In genomic region chr20:57126481-57127092, GRCh38 we compare ENCODE assay signal across 18 cellular contexts.
A peak's percentile ranks its signal among the peaks of the same experiment; 100 is the strongest.
DNase-seq lines count a peak whose midpoint lies in the region; ATAC-seq and TF ChIP-seq lines count a peak whose summit lies in the region.
"Had no signal": no experiment of that assay in that cellular context is flagged by ENCODE, and none has a peak within 500 bp of the region (broad histone marks: within the 10 kb centered on the region; RNA-seq: fewer than 3 reads in every experiment).

No MANE protein-coding gene starts in this region.

- TF ChIP-seq CTCF in GM23338 (conservative IDR thresholded peaks at IDR 0.05; ENCODE audit: low read depth in 2 of 2) = no peak

- WGBS in mesenchymal stem cell = 61% methylated on average over 16 of the region's 17 CpGs

- H2BK5ac ChIP-seq in mesenchymal stem cell (ENCODE audit: low read depth, low read length, poor library complexity, severe bottlenecking) = no peak overlapping the region

- H3K9me3 Mint-ChIP-seq in GM23338 = peaks cover 2% of the 10 kb centered on the region
- H3K9me3 Mint-ChIP-seq: CD14-positive monocyte had no signal

- H3K4me1 Mint-ChIP-seq in GM23338 = peaks cover 19% of the 10 kb centered on the region
- H3K4me1 Mint-ChIP-seq: CD14-positive monocyte had no signal

- no peaks in the 10 kb centered on the region for H3K9me3 ChIP-seq in BLaER1 treated with 17β-estradiol and CSF1 and Interleukin-3, amounts not matched to agents 10 nM and 100 nM (replicated peaks in 1 of 11)
- H3K9me3 ChIP-seq in adipocyte (ENCODE audit: control insufficient read depth, low read length) (no peaks in the 10 kb centered on the region), mesenchymal stem cell (ENCODE audit: control insufficient read depth, low read length) (peaks cover 5% of the 10 kb centered on the region)
- H3K9me3 ChIP-seq: Caco-2 had no signal

- peak overlapping the region; percentile 52; the same call in 1 of the 2 replicates for H2AFZ ChIP-seq in GM23338
- no peak overlapping the region for H2AFZ ChIP-seq in mesenchymal stem cell (ENCODE audit: low read depth, low read length)

- H3K4me3 ChIP-seq in BLaER1 treated with 17β-estradiol and CSF1 and Interleukin-3, amounts not matched to agents 10 nM and 100 nM = no peak overlapping the region
- H3K4me3 ChIP-seq in GM23338 (no peak overlapping the region), adipocyte (ENCODE audit: low read length) (no peak overlapping the region), mesenchymal stem cell (ENCODE audit: insufficient read depth in 1 of 2, low read depth in 1 of 2, low read length in 2 of 2) (no peak overlapping the region)
- H3K4me3 ChIP-seq: SK-N-MC had no signal

- peak overlapping the region in 10 of 11 experiments; percentile 12 to 80 (median 66); a peak in 20 of 22 replicates for H3K4me2 ChIP-seq in BLaER1 treated with 17β-estradiol and CSF1 and Interleukin-3, amounts not matched to agents 10 nM and 100 nM
- no peak overlapping the region for H3K4me2 ChIP-seq in GM23338
- H3K4me2 ChIP-seq in mesenchymal stem cell (ENCODE audit: low read length, poor library complexity, severe bottlenecking) = no peak overlapping the region

- no peak overlapping the region for H2BK12ac ChIP-seq in mesenchymal stem cell (ENCODE audit: low read length in 2 of 2)

- no peak overlapping the region for H3K14ac ChIP-seq in mesenchymal stem cell (ENCODE audit: low read length in 2 of 2)

- no peaks in the 10 kb centered on the region for H3K79me2 ChIP-seq in GM23338 (replicated peaks; ENCODE audit: insufficient read depth)

- no peak overlapping the region for H3K27ac Mint-ChIP-seq in GM23338
- H3K27ac Mint-ChIP-seq: CD14-positive monocyte had no signal

- DNase-seq in GM23338 (ENCODE audit: low spot score) = no peak
- peak; percentile 5 for DNase-seq in adipocyte (ENCODE audit: low read depth)
- peak; percentile 3 for DNase-seq in mesenchymal stem cell
- DNase-seq in occipital lobe (lab: John Stamatoyannopoulos, UW) = no peak
- no peak for DNase-seq in COR-L47 (lab: John Stamatoyannopoulos, UW)
- DNase-seq in NCI-H2227 (lab: John Stamatoyannopoulos, UW; ENCODE audit: unreplicated experiment) = no peak
- no peak for DNase-seq in T-helper 1 cell
- DNase-seq: Caco-2; GF-D8; H7; NCI-H1436; NCI-H2029 treated with DMSO at 0.1 percent for 48 hours; NCI-H524 treated with DMSO at 0.1 percent for 48 hours; NK-92 treated with Interleukin-12 subunit alpha and Interleukin-12 subunit beta, amount 100 ng/mL, for 24 hours had no signal

- H2BK120ac ChIP-seq in mesenchymal stem cell (ENCODE audit: low read depth, low read length) = no peak overlapping the region

- no peak overlapping the region for H3K23ac ChIP-seq in mesenchymal stem cell (ENCODE audit: low read length in 2 of 2)

- no peak overlapping the region for H4K8ac ChIP-seq in mesenchymal stem cell (ENCODE audit: low read length)

- peaks cover 16 to 64% (median 61%) of the 10 kb centered on the region in 10 experiments; a peak in 19 of 20 replicates for H3K4me1 ChIP-seq in BLaER1 treated with 17β-estradiol and CSF1 and Interleukin-3, amounts not matched to agents 10 nM and 100 nM
- H3K4me1 ChIP-seq in GM23338 (ENCODE audit: insufficient read depth) = peaks cover 6% of the 10 kb centered on the region
- H3K4me1 ChIP-seq in adipocyte (ENCODE audit: control insufficient read depth, insufficient read depth, low read length) = no peaks in the 10 kb centered on the region
- H3K4me1 ChIP-seq in mesenchymal stem cell (ENCODE audit: control insufficient read depth, insufficient read depth, low read depth, low read length) = no peaks in the 10 kb centered on the region
- H3K4me1 ChIP-seq: Caco-2 had no signal

- no peak overlapping the region for H3K18ac ChIP-seq in mesenchymal stem cell (ENCODE audit: low read depth in 1 of 2, low read length in 2 of 2)

- no peak overlapping the region for H2AK5ac ChIP-seq in mesenchymal stem cell (ENCODE audit: low read length, severe bottlenecking)

- H3K4me3 Mint-ChIP-seq in GM23338 = no peak overlapping the region

- H3K27me3 ChIP-seq in BLaER1 treated with 17β-estradiol and CSF1 and Interleukin-3, amounts not matched to agents 10 nM and 100 nM = peaks cover 0 to 3% (median 0%) of the 10 kb centered on the region in 11 experiments; a peak in 1 of 22 replicates
- no peaks in the 10 kb centered on the region for H3K27me3 ChIP-seq in GM23338 (ENCODE audit: insufficient read depth)
- peaks cover 53% of the 10 kb centered on the region for H3K27me3 ChIP-seq in adipocyte (replicated peaks; ENCODE audit: control insufficient read depth, insufficient read depth, low read length)
- peaks cover 53 to 88% of the 10 kb centered on the region in 2 experiments for H3K27me3 ChIP-seq in mesenchymal stem cell (ENCODE audit: control insufficient read depth in 1 of 2, insufficient read depth in 1 of 2, low read length in 2 of 2)

- peak overlapping the region in 5 of 11 experiments; percentile 0 to 50 (median 39); a peak in 6 of 22 replicates for H3K27ac ChIP-seq in BLaER1 treated with 17β-estradiol and CSF1 and Interleukin-3, amounts not matched to agents 10 nM and 100 nM
- H3K27ac ChIP-seq in GM23338 (ENCODE audit: low read depth) (no peak overlapping the region), mesenchymal stem cell (ENCODE audit: low read length, poor library complexity, severe bottlenecking) (no peak overlapping the region)
- H3K27ac ChIP-seq: SK-N-MC had no signal

- peak overlapping the region in 2 of 11 experiments; percentile 9 to 20; a peak in 2 of 22 replicates for H3K9ac ChIP-seq in BLaER1 treated with 17β-estradiol and CSF1 and Interleukin-3, amounts not matched to agents 10 nM and 100 nM
- H3K9ac ChIP-seq in adipocyte (ENCODE audit: low read length) = no peak overlapping the region
- H3K9ac ChIP-seq in mesenchymal stem cell (ENCODE audit: low read length) = no peak overlapping the region

- H3K36me3 Mint-ChIP-seq in GM23338 (ENCODE audit: low read depth) = no peaks in the 10 kb centered on the region
- H3K36me3 Mint-ChIP-seq: CD14-positive monocyte had no signal

- no peak for ATAC-seq in GM23338
- ATAC-seq: Right ventricle myocardium inferior had no signal

- H3K4ac ChIP-seq in mesenchymal stem cell (ENCODE audit: low read depth in 1 of 2, low read length in 2 of 2) = no peak overlapping the region

- no peaks in the 10 kb centered on the region for H3K79me1 ChIP-seq in mesenchymal stem cell (replicated peaks; ENCODE audit: low read length, poor library complexity, severe bottlenecking)

- H3K27me3 Mint-ChIP-seq in GM23338 (ENCODE audit: insufficient read depth, low read depth, poor library complexity) = peaks cover 6% of the 10 kb centered on the region

- H3K36me3 ChIP-seq in BLaER1 treated with 17β-estradiol and CSF1 and Interleukin-3, amounts not matched to agents 10 nM and 100 nM = no peaks in the 10 kb centered on the region
- H3K36me3 ChIP-seq in GM23338 (ENCODE audit: insufficient read depth) (no peaks in the 10 kb centered on the region), adipocyte (ENCODE audit: control insufficient read depth, insufficient read depth, low read length, severe bottlenecking) (no peaks in the 10 kb centered on the region), mesenchymal stem cell (ENCODE audit: control insufficient read depth in 1 of 2, insufficient read depth in 2 of 2, low read depth in 1 of 2, low read length in 2 of 2) (no peaks in the 10 kb centered on the region)

- 0 out of 22 replicates have a peak, but pooled peaks cover 0 to 4% (median 0%) of the 10 kb centered on the region in 11 experiments for H4K20me1 ChIP-seq in BLaER1 treated with 17β-estradiol and CSF1 and Interleukin-3, amounts not matched to agents 10 nM and 100 nM
- no peaks in the 10 kb centered on the region for H4K20me1 ChIP-seq in GM23338 (replicated peaks; ENCODE audit: insufficient read depth)

- no peak overlapping the region for H2BK15ac ChIP-seq in mesenchymal stem cell (ENCODE audit: low read depth, poor library complexity, severe bottlenecking)

- H4K91ac ChIP-seq in mesenchymal stem cell (ENCODE audit: low read length) = no peak overlapping the region

- H3F3A ChIP-seq in GM23338 (replicated peaks; ENCODE audit: low read depth) = no peaks in the 10 kb centered on the region

- H3K9me2 ChIP-seq in GM23338 (ENCODE audit: insufficient read depth) = no peaks in the 10 kb centered on the region; the same call in 1 of the 2 replicates

TF ChIP-seq in GM23338, 12 proteins besides CTCF, POLR2A, EP300 and RAD21 (continues in another document):
- TF ChIP-seq NANOG (IDR thresholded peaks at IDR 0.05; ENCODE audit: borderline replicate concordance) (no peak), STAT1 (IDR thresholded peaks at IDR 0.05; ENCODE audit: unreplicated experiment) (no peak)

Comparison
In these comparisons a context has a peak if more than half of its experiments do, and no peak if none do; other contexts are left out.
1. H3K4me2 ChIP-seq: peak in BLaER1 treated with 17β-estradiol and CSF1 and Interleukin-3, amounts not matched to agents 10 nM and 100 nM (10 of 11); none in GM23338 (single experiment) and mesenchymal stem cell (single experiment).
2. DNase-seq: peak in adipocyte (single experiment) and mesenchymal stem cell (single experiment); none in GM23338 (single experiment), occipital lobe (single experiment), COR-L47 (single experiment), NCI-H2227 (single experiment) and T-helper 1 cell (0 of 5).